20 cellular contexts compared by ENCODE assay signal in genomic region chr20:4165984-4166725, GRCh38. TPM values are rescaled to one million over a fixed set of nuclear protein-coding genes. Genes with fewer than 3 reads are reported as not detected.
DNase-seq lines count a peak whose midpoint lies in the region; ATAC-seq, FAIRE-seq and TF ChIP-seq lines count a peak whose summit lies in the region.
"Had no signal": no experiment of that assay in that cellular context is flagged by ENCODE, and none has a peak within 500 bp of the region (broad histone marks: within the 10 kb centered on the region; RNA-seq: fewer than 3 reads in every experiment).

No MANE protein-coding gene starts in this region.

- H3K4me2 ChIP-seq in A549 = peak overlapping the region; percentile 33
- H3K4me2 ChIP-seq: KMS-11 had no signal

- H3K36me3 ChIP-seq in CD8-positive, alpha-beta T cell (ENCODE audit: insufficient read depth, low read length) = no peaks in the 10 kb centered on the region
- H3K36me3 ChIP-seq: breast epithelium, upper lobe of right lung had no signal

- H3K27me3 ChIP-seq in CD8-positive, alpha-beta T cell (ENCODE audit: insufficient read depth, low read length) = no peaks in the 10 kb centered on the region
- H3K27me3 ChIP-seq: breast epithelium, upper lobe of right lung had no signal

- peak overlapping the region; percentile 12 to 73; a peak in 4 of 6 replicates for H3K27ac ChIP-seq in A549
- H3K27ac ChIP-seq in CD8-positive, alpha-beta T cell (ENCODE audit: low read depth, low read length) = no peak overlapping the region
- H3K27ac ChIP-seq: breast epithelium, KMS-11, upper lobe of right lung had no signal

- DNase-seq in A549 (ENCODE audit: low read depth in 1 of 2, low spot score in 1 of 2) (no peak), omental fat pad (ENCODE audit: low spot score) (no peak), D721Med (ENCODE audit: insufficient read length, low spot score) (no peak), cerebellum (ENCODE audit: low spot score) (no peak)
- DNase-seq in CD8-positive, alpha-beta T cell = no peak
- no peak for DNase-seq in naive thymus-derived CD8-positive, alpha-beta T cell
- DNase-seq: activated CD4-positive, alpha-beta T cell treated with anti-CD3 and anti-CD28 coated beads, Interleukin-2, amount 50 U/mL, for 4 hours; activated naive CD8-positive, alpha-beta T cell treated with anti-CD3 and anti-CD28 coated beads, Interleukin-2, amount 10 ng/mL, durations not matched to agents 7 days and 5 days; activated T-cell treated with anti-CD3 and anti-CD28 coated beads, Interleukin-2, amount 50 U/mL, for 4 hours; HFFc6; left colon; NCI-H524; right cardiac atrium; stimulated activated naive B cell treated with anti-CD40 and anti-IgM and Interleukin-4, amounts not matched to agents 10 μg/mL and 1 μg/mL and 100 μg/mL, for 72 hours; upper lobe of right lung had no signal

- no peaks in the 10 kb centered on the region for H3K9me3 Mint-ChIP-seq in CD8-positive, alpha-beta T cell
- no peaks in the 10 kb centered on the region for H3K9me3 Mint-ChIP-seq in activated T-helper 17 cell treated with anti-CD3 and anti-CD28 coated beads, Interleukin-2, amount 50 U/mL, for 72 hours
- no peaks in the 10 kb centered on the region for H3K9me3 Mint-ChIP-seq in naive thymus-derived CD8-positive, alpha-beta T cell
- H3K9me3 Mint-ChIP-seq: activated naive CD8-positive, alpha-beta T cell treated with anti-CD3 and anti-CD28 coated beads, Interleukin-2, amount 10 ng/mL, durations not matched to agents 7 days and 5 days; activated T-cell treated with anti-CD3 and anti-CD28 coated beads, Interleukin-2, amount 50 U/mL, for 4 hours; HFFc6; stimulated activated naive B cell treated with anti-CD40 and anti-IgM and Interleukin-4, amounts not matched to agents 10 μg/mL and 1 μg/mL and 100 μg/mL, for 72 hours had no signal

- H3K9me3 ChIP-seq in A549 = no peaks in the 10 kb centered on the region
- H3K9me3 ChIP-seq in CD8-positive, alpha-beta T cell (ENCODE audit: low read length) = no peaks in the 10 kb centered on the region
- H3K9me3 ChIP-seq: breast epithelium, upper lobe of right lung had no signal

- CTCF ChIA-PET in A549 (lab: Yijun Ruan, JAX) = interaction anchor here (0.6 to 8.9 kb wide), 11 partner anchors 9 to 496 kb away, joined by 3 to 67 read pairs (median 3); partner anchors contain the start of gene RNF24
- CTCF ChIA-PET in CD8-positive, alpha-beta T cell (lab: Charles Lee) = interaction anchor here (1.4 kb wide), 1 partner anchor 57 kb away, joined by 3 read pairs; no protein-coding TSS in a partner anchor

- H3K27me3 Mint-ChIP-seq in CD8-positive, alpha-beta T cell (ENCODE audit: low read depth) = peaks cover 8% of the 10 kb centered on the region
- no peaks in the 10 kb centered on the region for H3K27me3 Mint-ChIP-seq in activated T-helper 17 cell treated with anti-CD3 and anti-CD28 coated beads, Interleukin-2, amount 50 U/mL, for 72 hours
- H3K27me3 Mint-ChIP-seq in naive thymus-derived CD8-positive, alpha-beta T cell = peaks cover 0 to 9% (median 2%) of the 10 kb centered on the region in 5 donors
- H3K27me3 Mint-ChIP-seq: activated naive CD8-positive, alpha-beta T cell treated with anti-CD3 and anti-CD28 coated beads, Interleukin-2, amount 10 ng/mL, durations not matched to agents 7 days and 5 days had no signal

- H3K27ac Mint-ChIP-seq in CD8-positive, alpha-beta T cell = peak overlapping the region; percentile 15
- H3K27ac Mint-ChIP-seq in activated T-helper 17 cell treated with anti-CD3 and anti-CD28 coated beads, Interleukin-2, amount 50 U/mL, for 72 hours = peak overlapping the region; percentile 44
- H3K27ac Mint-ChIP-seq in naive thymus-derived CD8-positive, alpha-beta T cell = peak overlapping the region in 6 of 10 donors; percentile 1 to 59 (median 36)
- H3K27ac Mint-ChIP-seq: activated naive CD8-positive, alpha-beta T cell treated with anti-CD3 and anti-CD28 coated beads, Interleukin-2, amount 10 ng/mL, durations not matched to agents 7 days and 5 days; HFFc6; stimulated activated naive B cell treated with anti-CD40 and anti-IgM and Interleukin-4, amounts not matched to agents 10 μg/mL and 1 μg/mL and 100 μg/mL, for 72 hours had no signal

- H3K36me3 Mint-ChIP-seq in CD8-positive, alpha-beta T cell = no peaks in the 10 kb centered on the region
- H3K36me3 Mint-ChIP-seq in activated T-helper 17 cell treated with anti-CD3 and anti-CD28 coated beads, Interleukin-2, amount 50 U/mL, for 72 hours (ENCODE audit: low read depth) = no peaks in the 10 kb centered on the region
- H3K36me3 Mint-ChIP-seq in naive thymus-derived CD8-positive, alpha-beta T cell = no peaks in the 10 kb centered on the region
- H3K36me3 Mint-ChIP-seq: activated naive CD8-positive, alpha-beta T cell treated with anti-CD3 and anti-CD28 coated beads, Interleukin-2, amount 10 ng/mL, durations not matched to agents 7 days and 5 days; stimulated activated naive B cell treated with anti-CD40 and anti-IgM and Interleukin-4, amounts not matched to agents 10 μg/mL and 1 μg/mL and 100 μg/mL, for 72 hours had no signal

- no peak for TF ChIP-seq CTCF in A549 (IDR thresholded peaks at IDR 0.05)
- no peak for TF ChIP-seq CTCF in CD8-positive, alpha-beta T cell (IDR thresholded peaks at IDR 0.05)
- no peak for TF ChIP-seq CTCF in omental fat pad (IDR thresholded peaks at IDR 0.05)
- no peak for TF ChIP-seq CTCF in D721Med (IDR thresholded peaks at IDR 0.05; ENCODE audit: insufficient read depth, missing control alignments)

- WGBS in A549 (ENCODE audit: missing lambda C conversion rate) = 72% methylated on average over 6 of the region's 6 CpGs

- no peak for TF ChIP-seq POLR2A in A549 (IDR thresholded peaks at IDR 0.05; ENCODE audit: low read length)

- H3K4me3 Mint-ChIP-seq in CD8-positive, alpha-beta T cell = no peak overlapping the region
- no peak overlapping the region for H3K4me3 Mint-ChIP-seq in activated T-helper 17 cell treated with anti-CD3 and anti-CD28 coated beads, Interleukin-2, amount 50 U/mL, for 72 hours
- H3K4me3 Mint-ChIP-seq in naive thymus-derived CD8-positive, alpha-beta T cell = no peak overlapping the region
- H3K4me3 Mint-ChIP-seq: activated naive CD8-positive, alpha-beta T cell treated with anti-CD3 and anti-CD28 coated beads, Interleukin-2, amount 10 ng/mL, durations not matched to agents 7 days and 5 days; activated T-cell treated with anti-CD3 and anti-CD28 coated beads, Interleukin-2, amount 50 U/mL, for 4 hours; HFFc6; stimulated activated naive B cell treated with anti-CD40 and anti-IgM and Interleukin-4, amounts not matched to agents 10 μg/mL and 1 μg/mL and 100 μg/mL, for 72 hours had no signal

- no peak overlapping the region for H3K4me3 ChIP-seq in A549
- H3K4me3 ChIP-seq in CD8-positive, alpha-beta T cell (ENCODE audit: low read depth, low read length) = no peak overlapping the region
- H3K4me3 ChIP-seq: breast epithelium, upper lobe of right lung had no signal

- POLR2A ChIA-PET in A549 (lab: Yijun Ruan, JAX) = no interaction called here
- POLR2A ChIA-PET in CD8-positive, alpha-beta T cell (lab: Charles Lee) = no interaction called here
- POLR2A ChIA-PET in naive thymus-derived CD8-positive, alpha-beta T cell (lab: Charles Lee) = no interaction called here

- H3K4me1 ChIP-seq in A549 = peaks cover 97% of the 10 kb centered on the region
- peaks cover 15% of the 10 kb centered on the region for H3K4me1 ChIP-seq in CD8-positive, alpha-beta T cell (ENCODE audit: insufficient read depth, low read length)

- TF ChIP-seq EP300 in A549 (IDR thresholded peaks at IDR 0.05) = no peak

- FAIRE-seq in A549 (lab: Jason Lieb, UNC) = no peak
- no peak for FAIRE-seq in D721Med (lab: Jason Lieb, UNC)
- FAIRE-seq: TTC549 had no signal

- ATAC-seq in A549 (no peak), omental fat pad (ENCODE audit: low FRiP score) (no peak)
- ATAC-seq in CD8-positive, alpha-beta T cell = no peak
- peak; percentile 22 for ATAC-seq in activated T-helper 17 cell treated with anti-CD3 and anti-CD28 coated beads, Interleukin-2, amount 50 U/mL, for 72 hours (replicated peaks)
- ATAC-seq in naive thymus-derived CD8-positive, alpha-beta T cell = no peak
- ATAC-seq: activated T-cell treated with anti-CD3 and anti-CD28 coated beads, Interleukin-2, amount 50 U/mL, for 4 hours; left colon; right cardiac atrium; SK-N-SH treated with all-trans-retinoic acid at 6 μM for 48 hours; upper lobe of right lung had no signal

- H3K4me1 Mint-ChIP-seq in CD8-positive, alpha-beta T cell (ENCODE audit: low read depth) = peaks cover 29% of the 10 kb centered on the region
- H3K4me1 Mint-ChIP-seq in activated T-helper 17 cell treated with anti-CD3 and anti-CD28 coated beads, Interleukin-2, amount 50 U/mL, for 72 hours = peaks cover 14% of the 10 kb centered on the region
- peaks cover 11 to 32% (median 27%) of the 10 kb centered on the region in 4 donors for H3K4me1 Mint-ChIP-seq in naive thymus-derived CD8-positive, alpha-beta T cell

- intact Hi-C loops in CD8-positive, alpha-beta T cell (cut with DNase I, micrococcal nuclease) = no loop called here

- TF ChIP-seq RAD21 in A549 (conservative IDR thresholded peaks at IDR 0.05 in 1 of 2, IDR thresholded peaks at IDR 0.05 in 1 of 2) = no peak

TF ChIP-seq in A549, 52 proteins besides CTCF, POLR2A, EP300 and RAD21:
- TF ChIP-seq KDM1A (IDR thresholded peaks at IDR 0.05; ENCODE audit: low read depth) = no peak
- TF ChIP-seq ELK1 (IDR thresholded peaks at IDR 0.05; ENCODE audit: low read depth, low read length) = no peak

RNA-seq across cellular contexts. Expression of gene SMOX, which starts 17.5 kb away (rescaled TPM):
- polyA plus RNA-seq in A549 (2011; rRNA removed) (67.4 and 111 TPM in 2 replicates), A549 (2017; fragmentation: RNase III; extraction: RNeasy Plus Mini Kit Qiagen cat#74134 plus additional on column Dnase treatment) (118 to 139 TPM (median 131 TPM) in 3 replicates)
- polyA plus RNA-seq in A549 (2012; cell fraction: cytosol; rRNA removed) = 143 and 175 TPM in 2 replicates
- polyA plus RNA-seq in A549 (2012; cell fraction: nucleus; rRNA removed) = 251 and 331 TPM in 2 replicates
- 35.4 and 69.5 TPM in 2 replicates for polyA minus RNA-seq in A549 (2011; rRNA and poly(A)+ RNA removed)
- under 1 TPM; 0.50 to 0.52 TPM for total RNA-seq in CD8-positive, alpha-beta T cell
- 10 to 100 TPM in 1 of 2 donors, 1 to 10 TPM in 1; 8.3 to 19.9 TPM for total RNA-seq in activated T-helper 17 cell treated with anti-CD3 and anti-CD28 coated beads, Interleukin-2, amount 50 U/mL, for 72 hours
- 1 to 10 TPM; 1.3 to 2.5 TPM for total RNA-seq in naive thymus-derived CD8-positive, alpha-beta T cell
- polyA plus RNA-seq in naive thymus-derived CD8-positive, alpha-beta T cell = under 1 TPM in 1 of 3 donors, not detected in 2; 0.21 TPM
- total RNA-seq in omental fat pad (10 to 100 TPM in 2 of 4 donors, 1 to 10 TPM in 2; 5.0 to 81.2 (median 37.8) TPM), cerebellum (8.1 TPM)
